In genomic region chr11:57318178-57318577, GRCh38 we compare ENCODE assay signal across 19 cellular contexts. TPM values are rescaled to one million over a fixed set of nuclear protein-coding genes. Genes with fewer than 3 reads are reported as not detected.
A peak's percentile ranks its signal among the peaks of the same experiment; 100 is the strongest.
DNase-seq lines count a peak whose midpoint lies in the region; ATAC-seq and TF ChIP-seq lines count a peak whose summit lies in the region.
"Had no signal": no experiment of that assay in that cellular context is flagged by ENCODE, and none has a peak within 500 bp of the region (broad histone marks: within the 10 kb centered on the region; RNA-seq: fewer than 3 reads in every experiment).

No MANE protein-coding gene starts in this region.

- H3K4me3 ChIP-seq in body of pancreas: no peak overlapping the region
- H3K4me3 ChIP-seq in fibroblast of villous mesenchyme (ENCODE audit: low read depth, low read length): no peak overlapping the region
- peak overlapping the region in 1 of 2 donors; percentile 17 for H3K4me3 ChIP-seq in prostate gland

- H3K9me3 ChIP-seq in body of pancreas (no peaks in the 10 kb centered on the region), prostate gland (no peaks in the 10 kb centered on the region)

- H3K27ac ChIP-seq in body of pancreas (peak overlapping the region; percentile 16 to 65 (median 40)), prostate gland (peak overlapping the region; percentile 68 to 71)

- H3K27me3 ChIP-seq in body of pancreas (no peaks in the 10 kb centered on the region), prostate gland (replicated peaks; ENCODE audit: insufficient read depth) (no peaks in the 10 kb centered on the region)

- TF ChIP-seq POLR2A in body of pancreas (IDR thresholded peaks at IDR 0.05) (no peak), prostate gland (IDR thresholded peaks at IDR 0.05) (no peak)

- peaks cover 4 to 8% of the 10 kb centered on the region in 2 donors for H3K36me3 ChIP-seq in body of pancreas (replicated peaks in 1 of 2; ENCODE audit: insufficient read depth in 1 of 2, low read depth in 2 of 2)
- peaks cover 3 to 37% of the 10 kb centered on the region in 2 donors for H3K36me3 ChIP-seq in prostate gland

- H3K4me1 ChIP-seq in body of pancreas (peaks cover 88% of the 10 kb centered on the region), prostate gland (replicated peaks) (peaks cover 39% of the 10 kb centered on the region)

- ATAC-seq in body of pancreas: no peak
- ATAC-seq in HG02970 (IDR thresholded peaks at IDR 0.05; ENCODE audit: low FRiP score, unreplicated experiment): no peak
- ATAC-seq in GM21825 (IDR thresholded peaks at IDR 0.05; ENCODE audit: unreplicated experiment): no peak
- no peak for ATAC-seq in HG02798 (IDR thresholded peaks at IDR 0.05; ENCODE audit: poor library complexity, unreplicated experiment)
- ATAC-seq: activated T-helper 17 cell treated with anti-CD3 and anti-CD28 coated beads, Interleukin-2, amount 50 U/mL, for 72 hours; left lobe of liver had no signal

- intact Hi-C loops in body of pancreas (cut with DNase I) (no loop called here), prostate gland (cut with DNase I) (no loop called here)

- TF ChIP-seq CTCF in body of pancreas (IDR thresholded peaks at IDR 0.05): no peak
- no peak for TF ChIP-seq CTCF in fibroblast of villous mesenchyme (IDR thresholded peaks at IDR 0.05; ENCODE audit: insufficient read depth, low read depth, low read length)
- TF ChIP-seq CTCF in prostate gland (IDR thresholded peaks at IDR 0.05): no peak

- 19 to 40% methylated on average over 2 of the region's 2 CpGs for WGBS in body of pancreas, 2 donors
- 47% methylated on average over 2 of the region's 2 CpGs for WGBS in prostate gland

- DNase-seq in Ammon's horn (ENCODE audit: low spot score) (peak; percentile 45), body of pancreas (peak in 3 of 4 donors; percentile 52 to 71 (median 66)), fibroblast of villous mesenchyme (ENCODE audit: low read depth) (peak; percentile 51), prostate gland (ENCODE audit: low spot score) (no peak), NCI-H446 treated with DMSO at 0.1 percent for 48 hours (lab: John Stamatoyannopoulos, UW) (no peak)
- DNase-seq: activated CD4-positive, alpha-beta T cell treated with anti-CD3 and anti-CD28 coated beads, Interleukin-2, amount 50 U/mL, for 4 hours; effector memory CD4-positive, alpha-beta T cell; KG1; NCI-H524; stimulated activated CD4-positive, alpha-beta T cell treated with anti-CD3 and anti-CD28 coated beads, Interleukin-12 subunit alpha, Interleukin-12 subunit beta, amount 100 ng/mL, for 4 hours; T-helper 9 cell had no signal

RNA-seq across cellular contexts. Expression of gene TNKS1BP1, which starts 6.6 kb away (rescaled TPM):
- 100 to 1,000 TPM in 1 of 2 donors, 10 to 100 TPM in 1; 83.5 to 115 TPM for total RNA-seq in body of pancreas
- total RNA-seq in fibroblast of villous mesenchyme: 69.5 and 70.5 TPM in 2 replicates
- 100 to 1,000 TPM; 140 to 158 TPM for total RNA-seq in prostate gland

RNA-seq across cellular contexts. Expression of gene SSRP1, which starts 17.5 kb away (rescaled TPM):
- total RNA-seq in body of pancreas: 10 to 100 TPM; 44.2 to 51.9 TPM
- 61.7 and 67.3 TPM in 2 replicates for total RNA-seq in fibroblast of villous mesenchyme
- total RNA-seq in prostate gland: 10 to 100 TPM; 82.6 to 85.4 TPM

RNA-seq across cellular contexts. Expression of gene P2RX3, which starts 20.0 kb away (rescaled TPM):
- total RNA-seq in body of pancreas: not detected
- not detected in 2 replicates for total RNA-seq in fibroblast of villous mesenchyme
- under 1 TPM in 1 of 2 donors, not detected in 1; 0.40 TPM for total RNA-seq in prostate gland
- total RNA-seq: activated T-helper 17 cell treated with anti-CD3 and anti-CD28 coated beads, Interleukin-2, amount 50 U/mL, for 72 hours; aorta; RPMI7951; temporal lobe had no signal

Comparison
In these comparisons a context has a peak if more than half of its experiments do, and no peak if none do; other contexts are left out.
1. DNase-seq: peak in Ammon's horn (single experiment), body of pancreas (3 of 4) and fibroblast of villous mesenchyme (single experiment); none in prostate gland (single experiment) and NCI-H446 treated with DMSO at 0.1 percent for 48 hours (single experiment).